In genomic region chr21:30340714-30341573, GRCh38 we compare ENCODE assay signal across 9 cellular contexts. TPM values are rescaled to one million over a fixed set of nuclear protein-coding genes. Genes with fewer than 3 reads are reported as not detected.
DNase-seq lines count a peak whose midpoint lies in the region; ATAC-seq lines count a peak whose summit lies in the region.
"Had no signal": no experiment of that assay in that cellular context is flagged by ENCODE, and none has a peak within 500 bp of the region (broad histone marks: within the 10 kb centered on the region; RNA-seq: fewer than 3 reads in every experiment).

No MANE protein-coding gene starts in this region.

- H3K27ac ChIP-seq in SK-N-MC (no peak overlapping the region), epithelial cell of prostate (no peak overlapping the region), neuronal stem cell (replicated peaks; ENCODE audit: low read length) (no peak overlapping the region)

- H2AK5ac ChIP-seq in neuronal stem cell (ENCODE audit: low read depth, low read length) = no peak overlapping the region

- no peak overlapping the region for H4K8ac ChIP-seq in neuronal stem cell (ENCODE audit: low read depth, low read length)

- no peaks in the 10 kb centered on the region for H3K36me3 ChIP-seq in SK-N-MC (ENCODE audit: insufficient read depth, low read length)
- H3K36me3 ChIP-seq in neuronal stem cell (replicated peaks in 1 of 2; ENCODE audit: control insufficient read depth in 2 of 2, insufficient read depth in 2 of 2, low read length in 2 of 2) = no peaks in the 10 kb centered on the region

- DNase-seq in NCI-H2171 treated with DMSO at 0.1 percent for 48 hours (lab: John Stamatoyannopoulos, UW) = peak; percentile 14
- DNase-seq in NCI-H2171 (lab: John Stamatoyannopoulos, UW) = no peak
- peak; percentile 22 for DNase-seq in HT1080 (ENCODE audit: low read depth)
- DNase-seq in SK-N-MC (ENCODE audit: low read depth, low spot score) = peak; percentile 3
- DNase-seq in epithelial cell of prostate (ENCODE audit: low read depth, low spot score) = peak; percentile 26
- peak; percentile 29 for DNase-seq in neuronal stem cell (ENCODE audit: low spot score)

- H3K9ac ChIP-seq in SK-N-MC (ENCODE audit: insufficient read length) (no peak overlapping the region), neuronal stem cell (ENCODE audit: low read depth, low read length, poor library complexity) (no peak overlapping the region)

- H3K23ac ChIP-seq in neuronal stem cell (ENCODE audit: low read depth, low read length, poor library complexity) = no peak overlapping the region

- no peak overlapping the region for H2BK15ac ChIP-seq in neuronal stem cell (ENCODE audit: low read length)

- no peak for ATAC-seq in GM21528 (IDR thresholded peaks at IDR 0.05; ENCODE audit: low FRiP score, unreplicated experiment)
- no peak for ATAC-seq in GM18520 (IDR thresholded peaks at IDR 0.05; ENCODE audit: unreplicated experiment)

- H2BK5ac ChIP-seq in neuronal stem cell (ENCODE audit: low read length) = no peak overlapping the region

- H3K4me2 ChIP-seq in neuronal stem cell (ENCODE audit: insufficient read depth, low read length, poor library complexity, severe bottlenecking) = no peak overlapping the region

- H3K14ac ChIP-seq in neuronal stem cell (ENCODE audit: low read length) = no peak overlapping the region

- no peaks in the 10 kb centered on the region for H3K4me1 ChIP-seq in neuronal stem cell (ENCODE audit: control insufficient read depth in 2 of 2, insufficient read depth in 1 of 2, low read depth in 1 of 2, low read length in 2 of 2)

- no peak overlapping the region for H4K91ac ChIP-seq in neuronal stem cell (ENCODE audit: low read depth, low read length, poor library complexity)

- H3K79me1 ChIP-seq in neuronal stem cell (ENCODE audit: low read depth, low read length) = no peaks in the 10 kb centered on the region

- no peaks in the 10 kb centered on the region for H3K27me3 ChIP-seq in neuronal stem cell (ENCODE audit: control insufficient read depth in 3 of 3, insufficient read depth in 3 of 3, low read depth in 1 of 3, low read length in 3 of 3)

- no peaks in the 10 kb centered on the region for H3K9me3 ChIP-seq in SK-N-MC (ENCODE audit: low read depth, low read length)
- H3K9me3 ChIP-seq in neuronal stem cell (replicated peaks in 1 of 2; ENCODE audit: control insufficient read depth in 2 of 2, insufficient read depth in 1 of 2, low read depth in 1 of 2, low read length in 2 of 2) = peaks cover 0 to 2% of the 10 kb centered on the region in 2 donors

- H2AFZ ChIP-seq in neuronal stem cell (ENCODE audit: low read length) = no peak overlapping the region

- no peak overlapping the region for H3K4ac ChIP-seq in neuronal stem cell (ENCODE audit: low read length)

- H2BK12ac ChIP-seq in neuronal stem cell (ENCODE audit: low read length) = no peak overlapping the region

- H3K4me3 ChIP-seq in SK-N-MC (no peak overlapping the region), neuronal stem cell (ENCODE audit: low read length in 2 of 2) (no peak overlapping the region)

- WGBS in neuronal stem cell (ENCODE audit: extremely low coverage in 2 of 2, insufficient read length in 2 of 2, insufficient replicate concordance in 1 of 2), 2 donors = no CpG with 5 or more reads among the region's 2 CpGs

- no peak overlapping the region for H2BK120ac ChIP-seq in neuronal stem cell (ENCODE audit: low read depth, low read length)

- H3K18ac ChIP-seq in neuronal stem cell (ENCODE audit: low read length) = no peak overlapping the region

RNA-seq across cellular contexts. Expression of gene KRTAP27-1, which starts 3.5 kb away (rescaled TPM):
- not detected in 2 replicates for total RNA-seq in HT1080 (2014; rRNA removed; shearing (Covaris generic))
- polyA plus RNA-seq in HT1080 (2015; cell fraction: cytosol; rRNA removed) = not detected in 2 replicates
- not detected in 2 replicates for polyA plus RNA-seq in HT1080 (2015; cell fraction: nucleus; rRNA removed)
- not detected for polyA plus RNA-seq in neuronal stem cell (2013, experiment 1 of 2)
- not detected for polyA plus RNA-seq in neuronal stem cell (2013, experiment 2 of 2)
- total RNA-seq: CD8-positive, alpha-beta memory T cell had no signal
- polyA plus RNA-seq: CD8-positive, alpha-beta memory T cell had no signal

RNA-seq across cellular contexts. Expression of gene KRTAP23-1, which starts 7.5 kb away (rescaled TPM):
- not detected in 2 replicates for total RNA-seq in HT1080 (2014; rRNA removed; shearing (Covaris generic))
- polyA plus RNA-seq in HT1080 (2015; cell fraction: cytosol; rRNA removed) = not detected in 2 replicates
- polyA plus RNA-seq in HT1080 (2015; cell fraction: nucleus; rRNA removed) = not detected in 2 replicates
- polyA plus RNA-seq in neuronal stem cell (2013, experiment 1 of 2) = not detected
- polyA plus RNA-seq in neuronal stem cell (2013, experiment 2 of 2) = not detected
- total RNA-seq: CD8-positive, alpha-beta memory T cell had no signal
- polyA plus RNA-seq: CD8-positive, alpha-beta memory T cell had no signal

RNA-seq across cellular contexts. Expression of gene KRTAP26-1, which starts 20.8 kb away (rescaled TPM):
- total RNA-seq in HT1080 (2014; rRNA removed; shearing (Covaris generic)) = not detected in 2 replicates
- polyA plus RNA-seq in HT1080 (2015; cell fraction: cytosol; rRNA removed) = not detected in 2 replicates
- not detected in 2 replicates for polyA plus RNA-seq in HT1080 (2015; cell fraction: nucleus; rRNA removed)
- polyA plus RNA-seq in neuronal stem cell (2013, experiment 1 of 2) = not detected
- polyA plus RNA-seq in neuronal stem cell (2013, experiment 2 of 2) = not detected
- total RNA-seq: CD8-positive, alpha-beta memory T cell had no signal
- polyA plus RNA-seq: CD8-positive, alpha-beta memory T cell had no signal

RNA-seq across cellular contexts. Expression of gene KRTAP13-2, which starts 31.1 kb away (rescaled TPM):
- not detected in 2 replicates for total RNA-seq in HT1080 (2014; rRNA removed; shearing (Covaris generic))
- polyA plus RNA-seq in HT1080 (2015; cell fraction: cytosol; rRNA removed) = not detected in 2 replicates
- not detected in 2 replicates for polyA plus RNA-seq in HT1080 (2015; cell fraction: nucleus; rRNA removed)
- polyA plus RNA-seq in neuronal stem cell (2013, experiment 1 of 2) = not detected
- polyA plus RNA-seq in neuronal stem cell (2013, experiment 2 of 2) = not detected
- total RNA-seq: CD8-positive, alpha-beta memory T cell had no signal
- polyA plus RNA-seq: CD8-positive, alpha-beta memory T cell had no signal

RNA-seq across cellular contexts. Expression of gene KRTAP25-1, which starts 51.6 kb away (rescaled TPM):
- not detected in 2 replicates for total RNA-seq in HT1080 (2014; rRNA removed; shearing (Covaris generic))
- not detected in 2 replicates for polyA plus RNA-seq in HT1080 (2015; cell fraction: cytosol; rRNA removed)
- not detected in 2 replicates for polyA plus RNA-seq in HT1080 (2015; cell fraction: nucleus; rRNA removed)
- not detected for polyA plus RNA-seq in neuronal stem cell (2013, experiment 1 of 2)
- polyA plus RNA-seq in neuronal stem cell (2013, experiment 2 of 2) = not detected
- total RNA-seq: CD8-positive, alpha-beta memory T cell had no signal
- polyA plus RNA-seq: CD8-positive, alpha-beta memory T cell had no signal
